8 cellular contexts compared by ENCODE assay signal in genomic region chr2:43131890-43132522, GRCh38.
DNase-seq lines count a peak whose midpoint lies in the region; ATAC-seq and TF ChIP-seq lines count a peak whose summit lies in the region.

No MANE protein-coding gene starts in this region.

- H3K9me3 ChIP-seq in right lobe of liver = no peaks in the 10 kb centered on the region
- no peaks in the 10 kb centered on the region for H3K9me3 ChIP-seq in transverse colon

- 71% methylated on average over 7 of the region's 7 CpGs for WGBS in right lobe of liver (ENCODE audit: insufficient coverage, low coverage, low lambda C conversion rate, missing lambda C conversion rate)
- 0 to 64% methylated on average over 1 to 7 of the region's 7 CpGs for WGBS in transverse colon (ENCODE audit: low coverage in 1 of 2), 2 donors

- H3K27ac ChIP-seq in right lobe of liver (peak overlapping the region; percentile 16 to 54 (median 51)), transverse colon (peak overlapping the region; percentile 83 to 89 (median 86))

- peak overlapping the region; percentile 81 for H3K27ac Mint-ChIP-seq in activated naive CD4-positive, alpha-beta T cell treated with anti-CD3 and anti-CD28 coated beads for 36 hours
- H3K27ac Mint-ChIP-seq in activated T-helper 17 cell treated with anti-CD3 and anti-CD28 coated beads, Interleukin-2, amount 50 U/mL, for 72 hours = peak overlapping the region; percentile 87

- H3K36me3 Mint-ChIP-seq in activated naive CD4-positive, alpha-beta T cell treated with anti-CD3 and anti-CD28 coated beads for 36 hours (ENCODE audit: low read depth) = no peaks in the 10 kb centered on the region
- peaks cover 50% of the 10 kb centered on the region for H3K36me3 Mint-ChIP-seq in activated T-helper 17 cell treated with anti-CD3 and anti-CD28 coated beads, Interleukin-2, amount 50 U/mL, for 72 hours (ENCODE audit: low read depth)

- no peaks in the 10 kb centered on the region for H3K27me3 Mint-ChIP-seq in activated naive CD4-positive, alpha-beta T cell treated with anti-CD3 and anti-CD28 coated beads for 36 hours (ENCODE audit: low read depth)
- H3K27me3 Mint-ChIP-seq in activated T-helper 17 cell treated with anti-CD3 and anti-CD28 coated beads, Interleukin-2, amount 50 U/mL, for 72 hours = no peaks in the 10 kb centered on the region

- H3K4me3 ChIP-seq in right lobe of liver (no peak overlapping the region), transverse colon (no peak overlapping the region)

- DNase-seq in activated naive CD4-positive, alpha-beta T cell treated with anti-CD3 and anti-CD28 coated beads for 36 hours = no peak
- no peak for DNase-seq in activated naive CD4-positive, alpha-beta T cell treated with anti-CD3 and anti-CD28 coated beads, Interleukin-2, amount 50 U/mL, for 16 hours
- DNase-seq in right lobe of liver (no peak), transverse colon (no peak), HCEC 1CT (no peak), DMS53 treated with DMSO at 0.1 percent for 48 hours (lab: John Stamatoyannopoulos, UW; ENCODE audit: unreplicated experiment) (no peak)

- CTCF ChIA-PET in activated naive CD4-positive, alpha-beta T cell treated with anti-CD3 and anti-CD28 coated beads for 36 hours (lab: Charles Lee) = interaction anchor here (0.6 to 16.5 kb wide), 12 partner anchors 13 to 428 kb away, joined by 3 to 505 read pairs (median 5); partner anchors contain the start of gene ZFP36L2

- H3K9me3 Mint-ChIP-seq in activated naive CD4-positive, alpha-beta T cell treated with anti-CD3 and anti-CD28 coated beads for 36 hours = no peaks in the 10 kb centered on the region
- no peaks in the 10 kb centered on the region for H3K9me3 Mint-ChIP-seq in activated T-helper 17 cell treated with anti-CD3 and anti-CD28 coated beads, Interleukin-2, amount 50 U/mL, for 72 hours

- H3K4me3 Mint-ChIP-seq in activated naive CD4-positive, alpha-beta T cell treated with anti-CD3 and anti-CD28 coated beads for 36 hours = no peak overlapping the region
- H3K4me3 Mint-ChIP-seq in activated T-helper 17 cell treated with anti-CD3 and anti-CD28 coated beads, Interleukin-2, amount 50 U/mL, for 72 hours = peak overlapping the region; percentile 83

- ATAC-seq in activated T-helper 17 cell treated with anti-CD3 and anti-CD28 coated beads, Interleukin-2, amount 50 U/mL, for 72 hours (replicated peaks) = no peak
- ATAC-seq in right lobe of liver (no peak), GM21528 (IDR thresholded peaks at IDR 0.05; ENCODE audit: low FRiP score, unreplicated experiment) (no peak)

- H3K36me3 ChIP-seq in right lobe of liver = no peaks in the 10 kb centered on the region
- no peaks in the 10 kb centered on the region for H3K36me3 ChIP-seq in transverse colon

- in situ Hi-C loops in transverse colon (cut with MboI; ENCODE audit: low pct_ligation_motif_present in 1 of 4, low pct_unique_long_range_greater_than_20kb in 1 of 4, low sequenced_read_pairs in 3 of 4) = no loop called here

- H3K4me1 ChIP-seq in right lobe of liver = no peaks in the 10 kb centered on the region
- H3K4me1 ChIP-seq in transverse colon = peaks cover 39 to 80% (median 45%) of the 10 kb centered on the region in 4 donors

- TF ChIP-seq POLR2A in right lobe of liver (IDR thresholded peaks at IDR 0.05) = no peak
- TF ChIP-seq POLR2A in transverse colon (IDR thresholded peaks at IDR 0.05) = no peak

- intact Hi-C loops in activated naive CD4-positive, alpha-beta T cell treated with anti-CD3 and anti-CD28 coated beads for 36 hours (cut with micrococcal nuclease) = loop anchor here (1.0 to 5.0 kb wide), 12 partner anchors 17 to 410 kb away; partner anchors contain the start of gene ZFP36L2
- intact Hi-C loops in right lobe of liver (cut with DNase I) = loop anchor here in 1 of 2 donors (10.0 kb wide), 1 partner anchor 157 kb away; no protein-coding TSS in a partner anchor
- intact Hi-C loops in transverse colon (cut with DNase I; ENCODE audit: low total_unique reads) = no loop called here

- no peak for TF ChIP-seq EP300 in transverse colon (IDR thresholded peaks at IDR 0.05; ENCODE audit: low read depth)

- H3K4me1 Mint-ChIP-seq in activated naive CD4-positive, alpha-beta T cell treated with anti-CD3 and anti-CD28 coated beads for 36 hours (ENCODE audit: low read depth) = peaks cover 94% of the 10 kb centered on the region
- H3K4me1 Mint-ChIP-seq in activated T-helper 17 cell treated with anti-CD3 and anti-CD28 coated beads, Interleukin-2, amount 50 U/mL, for 72 hours = peaks cover 72% of the 10 kb centered on the region

- no peak for TF ChIP-seq CTCF in right lobe of liver (IDR thresholded peaks at IDR 0.05)
- TF ChIP-seq CTCF in transverse colon (IDR thresholded peaks at IDR 0.05) = no peak

- no peaks in the 10 kb centered on the region for H3K27me3 ChIP-seq in right lobe of liver
- no peaks in the 10 kb centered on the region for H3K27me3 ChIP-seq in transverse colon
